Comparison of ENCODE assay signal across 10 cellular contexts in genomic region chr14:69784942-69785341, GRCh38. TPM values are rescaled to one million over a fixed set of nuclear protein-coding genes. Genes with fewer than 3 reads are reported as not detected.
"Had no signal": no experiment of that assay in that cellular context is flagged by ENCODE, and none has a peak within 500 bp of the region (broad histone marks: within the 10 kb centered on the region; RNA-seq: fewer than 3 reads in every experiment).

No MANE protein-coding gene starts in this region.

- ATAC-seq: GM23338, HCT116, K562 had no signal

- H3K4me3 Mint-ChIP-seq: GM23338, HFFc6 had no signal

- DNase-seq: H7, HFFc6, IMR-90 had no signal

- H3K27ac ChIP-seq: HL-60 had no signal

- H3K4me3 ChIP-seq: GM23338, HAP-1, K562 had no signal

- FAIRE-seq: H1, K562 had no signal

- H3K4me2 ChIP-seq: GM23338 had no signal

- H3K27ac Mint-ChIP-seq: GM23338, HFFc6 had no signal

- H3K4me1 Mint-ChIP-seq: GM23338 had no signal

- H3K9me3 ChIP-seq: HAP-1 had no signal

- H3K9me3 Mint-ChIP-seq: GM23338, HFFc6 had no signal

- H2AFZ ChIP-seq: GM23338 had no signal

- H3K4me1 ChIP-seq: HAP-1 had no signal

RNA-seq across cellular contexts. Expression of gene SLC10A1, which starts 12.1 kb away (rescaled TPM):
- total RNA-seq: GM23338, H1, H7, HFFc6, HT1080, IMR-90, K562 had no signal
- polyA plus RNA-seq: H1, K562 had no signal
